21 cellular contexts compared by ENCODE assay signal in genomic region chr2:177693658-177694334, GRCh38.
"Had no signal": no experiment of that assay in that cellular context is flagged by ENCODE, and none has a peak within 500 bp of the region (broad histone marks: within the 10 kb centered on the region; RNA-seq: fewer than 3 reads in every experiment).

No MANE protein-coding gene starts in this region.

- H3K36me3 ChIP-seq: brain microvascular endothelial cell, colonic mucosa, gastrocnemius medialis, lower lobe of right lung, tibial artery had no signal

- DNase-seq: activated CD4-positive, alpha-beta T cell treated with anti-CD3 and anti-CD28 coated beads, Interleukin-2, amount 10 ng/mL, durations not matched to agents 24 days and 14 days; activated CD4-positive, CD25-positive, alpha-beta regulatory T cell; activated CD8-positive, alpha-beta T cell treated with anti-CD3 and anti-CD28 coated beads for 36 hours; activated naive CD4-positive, alpha-beta T cell treated with Interleukin-2 at 50 U/mL for 16 hours; activated naive CD8-positive, alpha-beta T cell treated with anti-CD3 and anti-CD28 coated beads, Interleukin-2, amount 10 ng/mL, durations not matched to agents 7 days and 5 days; activated T-cell treated with anti-CD3 and anti-CD28 coated beads, Interleukin-2, amount 50 U/mL, for 24 hours; brain microvascular endothelial cell; colonic mucosa; gastrocnemius medialis; head of caudate nucleus; left cardiac atrium; lower lobe of right lung; retina; stimulated activated CD4-positive, alpha-beta T cell treated with anti-CD3 and anti-CD28 coated beads, Interleukin-2, amount 100 ng/mL, for 24 hours; stimulated activated naive CD8-positive, alpha-beta T cell treated with anti-CD3 and anti-CD28 coated beads, Interleukin-15, Interleukin-2, amounts not matched to agents 100 U/mL and 50 U/mL, for 24 hours; substantia nigra; SW 1271; T-helper 2 cell; tibial artery had no signal

- H3K27me3 ChIP-seq: brain microvascular endothelial cell, colonic mucosa, gastrocnemius medialis, tibial artery had no signal

- H3K79me2 ChIP-seq: parathyroid adenoma had no signal

- H3K27ac ChIP-seq: brain microvascular endothelial cell, colonic mucosa, gastrocnemius medialis, lower lobe of right lung, parathyroid adenoma, tibial artery had no signal

- ATAC-seq: activated CD8-positive, alpha-beta T cell treated with anti-CD3 and anti-CD28 coated beads for 36 hours; gastrocnemius medialis; left cardiac atrium; lower lobe of right lung; natural killer cell treated with Interleukin-12 subunit alpha and Interleukin-12 subunit beta and Interleukin-15 and Interleukin-18, amount 100 ng/mL, for 72 hours; stimulated activated naive CD8-positive, alpha-beta T cell treated with anti-CD3 and anti-CD28 coated beads, Interleukin-15, Interleukin-2, amounts not matched to agents 100 U/mL and 50 U/mL, for 24 hours had no signal

- H3K4me1 ChIP-seq: gastrocnemius medialis, lower lobe of right lung, parathyroid adenoma, tibial artery had no signal

- H2AFZ ChIP-seq: parathyroid adenoma had no signal

- H3K9me3 ChIP-seq: colonic mucosa, gastrocnemius medialis, lower lobe of right lung, tibial artery had no signal

- H3K4me3 ChIP-seq: colonic mucosa, gastrocnemius medialis, lower lobe of right lung, tibial artery had no signal

- H3K9ac ChIP-seq: parathyroid adenoma had no signal
